1 cellular context compared by ENCODE assay signal in genomic region chr4:152460488-152460887, GRCh38.
TF ChIP-seq lines count a peak whose summit lies in the region.

No MANE protein-coding gene starts in this region.

TF ChIP-seq in K562, 482 proteins besides CTCF, POLR2A, EP300 and RAD21 (continued from another document):
- TF ChIP-seq TEAD4 (IDR thresholded peaks at IDR 0.05; ENCODE audit: low read length) (peak; percentile 61; the same call in 1 of the 2 replicates), TEAD4 (CRISPR knock-in tag; IDR thresholded peaks at IDR 0.05; ENCODE audit: borderline replicate concordance) (no peak), TSC22D4 (tag; IDR thresholded peaks at IDR 0.05) (no peak), SMC3 (conservative IDR thresholded peaks at IDR 0.05; ENCODE audit: insufficient read depth, low read depth, low read length) (0 out of 2 replicates have a peak, but pooled peaks have one; percentile 10), NR2C1 (IDR thresholded peaks at IDR 0.05) (no peak), NR2C1 (tag; IDR thresholded peaks at IDR 0.05) (no peak)
